Comparison of ENCODE assay signal across 11 cellular contexts in the genomic region with DNA sequence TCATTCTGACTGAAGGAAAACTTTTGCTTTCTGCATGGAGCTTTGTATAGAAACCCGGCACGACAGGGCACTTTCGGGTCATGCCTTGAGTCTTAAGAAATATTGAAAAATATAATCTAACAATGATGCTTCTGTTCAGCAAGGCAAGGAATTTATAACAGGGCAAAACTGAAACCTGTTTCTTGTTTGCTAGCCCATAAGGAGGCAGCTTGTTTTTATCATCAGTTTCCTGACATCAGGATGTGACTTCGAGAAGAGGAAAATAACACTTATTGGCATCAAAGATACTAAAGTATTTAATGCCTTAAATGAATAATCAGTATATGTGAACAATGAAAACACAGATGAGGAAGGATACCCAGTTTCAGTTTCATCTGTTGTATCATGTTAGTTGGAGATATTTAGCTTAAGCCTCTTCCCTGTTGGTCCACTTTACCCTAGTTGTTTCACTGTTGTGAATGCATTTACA.
A peak's percentile ranks its signal among the peaks of the same experiment; 100 is the strongest.
DNase-seq lines count a peak whose midpoint lies in the region; ATAC-seq, FAIRE-seq and TF ChIP-seq lines count a peak whose summit lies in the region.
"Had no signal": no experiment of that assay in that cellular context is flagged by ENCODE, and none has a peak within 500 bp of the region (broad histone marks: within the 10 kb centered on the region; RNA-seq: fewer than 3 reads in every experiment).

No MANE protein-coding gene starts in this region.

- intact Hi-C loops in kidney (cut with DNase I): no loop called here

- H3K4me3 ChIP-seq in choroid plexus epithelial cell (ENCODE audit: low read depth, low read length): no peak overlapping the region
- no peak overlapping the region for H3K4me3 ChIP-seq in kidney (ENCODE audit: low read length in 2 of 2)

- peak; percentile 64 for DNase-seq in COLO829 (ENCODE audit: low spot score)
- DNase-seq in choroid plexus epithelial cell (ENCODE audit: low read depth): peak; percentile 47
- no peak for DNase-seq in kidney
- DNase-seq in stimulated activated CD4-positive, alpha-beta T cell treated with anti-CD3 and anti-CD28 coated beads, Interleukin-4, amount 100 ng/mL, for 1 hour: no peak
- no peak for DNase-seq in substantia nigra (lab: John Stamatoyannopoulos, UW)
- DNase-seq: Caco-2; stimulated activated CD8-positive, alpha-beta memory T cell treated with anti-CD3 and anti-CD28 coated beads, Interleukin-4, amount 100 ng/mL, for 48 hours; T1000 had no signal

- H3K9me3 ChIP-seq in kidney (ENCODE audit: control insufficient read depth in 1 of 2, low read length in 2 of 2): no peaks in the 10 kb centered on the region
- H3K9me3 ChIP-seq: Caco-2 had no signal

- no peak overlapping the region for H3K9ac ChIP-seq in kidney (ENCODE audit: low read length in 2 of 2)

- no peak overlapping the region for H3K27ac ChIP-seq in kidney (ENCODE audit: low read depth in 2 of 2, low read length in 2 of 2)
- no peak overlapping the region for H3K27ac ChIP-seq in substantia nigra (ENCODE audit: low read depth, low read length, poor library complexity, severe bottlenecking)

- H3K4me1 ChIP-seq in kidney (ENCODE audit: control insufficient read depth in 1 of 2, insufficient read depth in 1 of 2, low read depth in 1 of 2, low read length in 2 of 2): no peaks in the 10 kb centered on the region
- H3K4me1 ChIP-seq: Caco-2 had no signal

- ATAC-seq in GM19452 (IDR thresholded peaks at IDR 0.05; ENCODE audit: unreplicated experiment): peak; percentile 75
- ATAC-seq in HG03280 (IDR thresholded peaks at IDR 0.05; ENCODE audit: unreplicated experiment): peak; percentile 57
- ATAC-seq in GM18873 (IDR thresholded peaks at IDR 0.05; ENCODE audit: low FRiP score, unreplicated experiment): no peak

- no peak for FAIRE-seq in kidney (lab: Jason Lieb, UNC)

- no peaks in the 10 kb centered on the region for H3K36me3 ChIP-seq in kidney (ENCODE audit: control insufficient read depth in 1 of 2, insufficient read depth in 2 of 2, low read length in 2 of 2)

- TF ChIP-seq CTCF in choroid plexus epithelial cell (conservative IDR thresholded peaks at IDR 0.05; ENCODE audit: low read depth, low read length): no peak
- TF ChIP-seq CTCF in kidney (IDR thresholded peaks at IDR 0.05; ENCODE audit: borderline replicate concordance, extremely low read depth, insufficient read depth): no peak

Comparison
In these comparisons a context has a peak if more than half of its experiments do, and no peak if none do; other contexts are left out.
1. DNase-seq: peak in COLO829 (single experiment) and choroid plexus epithelial cell (single experiment); none in kidney (single experiment), stimulated activated CD4-positive, alpha-beta T cell treated with anti-CD3 and anti-CD28 coated beads, Interleukin-4, amount 100 ng/mL, for 1 hour (single experiment) and substantia nigra (0 of 49).